Comparison of ENCODE assay signal across 20 cellular contexts in genomic region chr1:241917487-241917886, GRCh38. TPM values are rescaled to one million over a fixed set of nuclear protein-coding genes. Genes with fewer than 3 reads are reported as not detected.
DNase-seq lines count a peak whose midpoint lies in the region; ATAC-seq and TF ChIP-seq lines count a peak whose summit lies in the region.
"Had no signal": no experiment of that assay in that cellular context is flagged by ENCODE, and none has a peak within 500 bp of the region (broad histone marks: within the 10 kb centered on the region; RNA-seq: fewer than 3 reads in every experiment).

No MANE protein-coding gene starts in this region.

- no peak overlapping the region for H3K27ac Mint-ChIP-seq in stimulated activated memory B cell treated with anti-CD40 and anti-IgM and Interleukin-4, amounts not matched to agents 10 μg/mL and 1 μg/mL and 100 μg/mL, for 72 hours
- H3K27ac Mint-ChIP-seq: CD4-positive, alpha-beta memory T cell; H9 had no signal

- 90 to 93% methylated on average over 3 to 5 of the region's 12 CpGs for WGBS in gastroesophageal sphincter (ENCODE audit: low coverage in 1 of 2), 2 donors

- no peak for TF ChIP-seq EP300 in gastroesophageal sphincter (IDR thresholded peaks at IDR 0.05)

- intact Hi-C loops in left cardiac atrium (cut with DNase I), result no loop called here

- H3K27me3 ChIP-seq in H7 (ENCODE audit: control insufficient read depth, insufficient read depth, low read length) (no peaks in the 10 kb centered on the region), gastroesophageal sphincter (no peaks in the 10 kb centered on the region)

- peaks cover 3% of the 10 kb centered on the region for H3K9me3 Mint-ChIP-seq in stimulated activated memory B cell treated with anti-CD40 and anti-IgM and Interleukin-4, amounts not matched to agents 10 μg/mL and 1 μg/mL and 100 μg/mL, for 72 hours
- H3K9me3 Mint-ChIP-seq: CD4-positive, alpha-beta memory T cell; H9 had no signal

- H3K27me3 Mint-ChIP-seq in stimulated activated memory B cell treated with anti-CD40 and anti-IgM and Interleukin-4, amounts not matched to agents 10 μg/mL and 1 μg/mL and 100 μg/mL, for 72 hours, result no peaks in the 10 kb centered on the region

- H3K4me3 ChIP-seq in H7 (ENCODE audit: insufficient read depth, low read depth, low read length), result no peak overlapping the region
- H3K4me3 ChIP-seq in gastroesophageal sphincter, result no peak overlapping the region

- TF ChIP-seq POLR2A in gastroesophageal sphincter (IDR thresholded peaks at IDR 0.05), result no peak

- H3K4me3 Mint-ChIP-seq in stimulated activated memory B cell treated with anti-CD40 and anti-IgM and Interleukin-4, amounts not matched to agents 10 μg/mL and 1 μg/mL and 100 μg/mL, for 72 hours, result no peak overlapping the region
- H3K4me3 Mint-ChIP-seq: CD4-positive, alpha-beta memory T cell; H9 had no signal

- DNase-seq in H7 (peak; percentile 34), left cardiac atrium (no peak)
- DNase-seq in stimulated activated CD4-positive, alpha-beta T cell treated with anti-CD3 and anti-CD28 coated beads, Interleukin-15, amount 100 ng/mL, for 24 hours, result no peak
- DNase-seq: C1 segment of cervical spinal cord; Calu3; CD4-positive, alpha-beta memory T cell; COR-L47; DMS53; DMS79 treated with DMSO at 0.1 percent for 48 hours; GF-D8; GOT3; H9 had no signal

- no peak for TF ChIP-seq CTCF in gastroesophageal sphincter (IDR thresholded peaks at IDR 0.05)

- ATAC-seq in gastroesophageal sphincter (peak; percentile 22), left cardiac atrium (no peak), HG03108 (IDR thresholded peaks at IDR 0.05; ENCODE audit: unreplicated experiment) (no peak)
- peak; percentile 18 for ATAC-seq in stimulated activated memory B cell treated with anti-CD40 and anti-IgM and Interleukin-4, amounts not matched to agents 10 μg/mL and 1 μg/mL and 100 μg/mL, for 72 hours
- ATAC-seq: HCT116 had no signal

- peaks cover 4% of the 10 kb centered on the region for H3K36me3 Mint-ChIP-seq in stimulated activated memory B cell treated with anti-CD40 and anti-IgM and Interleukin-4, amounts not matched to agents 10 μg/mL and 1 μg/mL and 100 μg/mL, for 72 hours
- H3K36me3 Mint-ChIP-seq: CD4-positive, alpha-beta memory T cell had no signal

- H3K27ac ChIP-seq in gastroesophageal sphincter, result no peak overlapping the region

- H3K4me1 ChIP-seq in gastroesophageal sphincter, result no peaks in the 10 kb centered on the region

- no peaks in the 10 kb centered on the region for H3K9me3 ChIP-seq in gastroesophageal sphincter

- H3K36me3 ChIP-seq in H7 (replicated peaks; ENCODE audit: control insufficient read depth, insufficient read depth, low read length), result no peaks in the 10 kb centered on the region
- H3K36me3 ChIP-seq in gastroesophageal sphincter, result no peaks in the 10 kb centered on the region

- no peaks in the 10 kb centered on the region for H3K4me1 Mint-ChIP-seq in stimulated activated memory B cell treated with anti-CD40 and anti-IgM and Interleukin-4, amounts not matched to agents 10 μg/mL and 1 μg/mL and 100 μg/mL, for 72 hours
- H3K4me1 Mint-ChIP-seq: CD4-positive, alpha-beta memory T cell had no signal

RNA-seq across cellular contexts. Expression of gene BECN2, which starts 40.1 kb away (rescaled TPM):
- not detected in 2 replicates for total RNA-seq in H7 (2014; rRNA removed; shearing (Covaris generic))
- not detected for total RNA-seq in gastroesophageal sphincter
- total RNA-seq in left cardiac atrium, result not detected
- total RNA-seq: A172; A673; Calu3; CD4-positive, alpha-beta memory T cell; Daoy; G401; H9 had no signal

Comparison
In these comparisons a context has a peak if more than half of its experiments do, and no peak if none do; other contexts are left out.
1. ATAC-seq: peak in gastroesophageal sphincter (single experiment) and stimulated activated memory B cell treated with anti-CD40 and anti-IgM and Interleukin-4, amounts not matched to agents 10 μg/mL and 1 μg/mL and 100 μg/mL, for 72 hours (single experiment); none in left cardiac atrium (0 of 2) and HG03108 (single experiment).